ENCODE assay signal across 12 cellular contexts in the genomic region with DNA sequence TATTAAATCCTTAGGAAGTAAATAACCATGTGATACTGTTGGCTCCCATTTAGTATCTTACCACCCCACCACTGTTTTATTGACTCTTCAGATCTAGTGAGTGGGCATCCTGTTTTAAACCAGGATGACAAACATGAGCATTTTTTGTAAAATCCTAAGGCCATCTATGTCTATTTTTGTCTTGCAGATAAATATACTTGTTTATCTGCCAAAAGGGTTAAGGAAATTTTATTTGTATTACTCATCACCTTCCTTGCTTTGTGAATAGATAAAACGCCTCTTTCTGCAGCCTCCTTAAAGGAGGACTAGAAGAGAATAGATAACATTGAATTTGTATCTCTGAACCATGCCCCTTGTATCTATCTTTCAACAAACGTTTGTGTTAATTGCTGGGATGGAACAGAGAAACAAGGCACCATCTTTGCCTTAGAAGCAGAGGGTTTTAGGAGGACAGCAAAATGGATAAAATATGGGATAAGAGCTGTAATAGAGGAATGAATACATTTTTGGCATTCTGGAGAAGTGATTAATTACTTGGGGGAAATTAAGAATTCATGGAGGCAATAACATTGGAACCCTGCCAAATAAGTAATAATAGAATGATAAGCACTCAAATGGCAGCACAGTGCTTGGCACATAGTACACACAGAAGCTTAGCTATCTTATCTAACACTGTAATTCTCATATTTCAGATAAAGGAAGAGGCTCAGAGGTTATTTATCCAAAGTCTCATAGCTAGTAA. TPM values are rescaled to one million over a fixed set of nuclear protein-coding genes. Genes with fewer than 3 reads are reported as not detected.
A peak's percentile ranks its signal among the peaks of the same experiment; 100 is the strongest.
DNase-seq lines count a peak whose midpoint lies in the region; ATAC-seq and TF ChIP-seq lines count a peak whose summit lies in the region.
"Had no signal": no experiment of that assay in that cellular context is flagged by ENCODE, and none has a peak within 500 bp of the region (broad histone marks: within the 10 kb centered on the region; RNA-seq: fewer than 3 reads in every experiment).

No MANE protein-coding gene starts in this region.

- H2AFZ ChIP-seq in PC-9 (no peak overlapping the region), neural cell (ENCODE audit: low read depth, low read length) (no peak overlapping the region)

- H3K27me3 ChIP-seq in PC-9 (ENCODE audit: insufficient read depth, low read depth): no peaks in the 10 kb centered on the region
- no peaks in the 10 kb centered on the region for H3K27me3 ChIP-seq in endodermal cell (ENCODE audit: control insufficient read depth, insufficient read depth, low read length, poor library complexity, severe bottlenecking)
- no peaks in the 10 kb centered on the region for H3K27me3 ChIP-seq in neural cell (ENCODE audit: insufficient read depth, low read depth, low read length)
- H3K27me3 ChIP-seq in spleen (replicated peaks in 1 of 7): no peaks in the 10 kb centered on the region
- H3K27me3 ChIP-seq in colonic mucosa: no peaks in the 10 kb centered on the region
- H3K27me3 ChIP-seq: ovary had no signal

- H3K9me3 Mint-ChIP-seq in endodermal cell: no peaks in the 10 kb centered on the region

- H3K36me3 Mint-ChIP-seq in endodermal cell (ENCODE audit: low read depth): peaks cover 46% of the 10 kb centered on the region

- H3K36me3 ChIP-seq in PC-9 (ENCODE audit: low read depth) (no peaks in the 10 kb centered on the region; the same call in 1 of the 2 replicates), endodermal cell (ENCODE audit: control insufficient read depth, insufficient read depth, low read length) (peaks cover 75% of the 10 kb centered on the region), neural cell (ENCODE audit: insufficient read depth, low read length) (no peaks in the 10 kb centered on the region), spleen (peaks cover 0 to 88% (median 11%) of the 10 kb centered on the region in 6 donors), colonic mucosa (no peaks in the 10 kb centered on the region)
- H3K36me3 ChIP-seq: ovary had no signal

- DNase-seq in EH (ENCODE audit: low read depth) (peak; percentile 86), PC-9 (no peak), endodermal cell (no peak), spleen (no peak), hippocampal formation (lab: John Stamatoyannopoulos, UW) (no peak), colonic mucosa (no peak)
- DNase-seq: activated CD8-positive, alpha-beta T cell treated with anti-CD3 and anti-CD28 coated beads, Interleukin-2, amount 10 ng/mL, durations not matched to agents 7 days and 5 days; NCI-H1694 treated with DMSO at 0.1 percent for 48 hours; ovary had no signal

- H3K4me3 ChIP-seq in PC-9: no peak overlapping the region
- H3K4me3 ChIP-seq in endodermal cell (ENCODE audit: low read length): peak overlapping the region; percentile 23
- peak overlapping the region; percentile 43 for H3K4me3 ChIP-seq in neural cell (ENCODE audit: low read length)
- peak overlapping the region in 1 of 8 donors; percentile 12 for H3K4me3 ChIP-seq in spleen
- no peak overlapping the region for H3K4me3 ChIP-seq in colonic mucosa
- H3K4me3 ChIP-seq: ovary had no signal

- TF ChIP-seq CTCF in PC-9 (conservative IDR thresholded peaks at IDR 0.05) (no peak), endodermal cell (conservative IDR thresholded peaks at IDR 0.05) (no peak), neural cell (IDR thresholded peaks at IDR 0.05; ENCODE audit: poor library complexity, severe bottlenecking) (no peak), spleen (IDR thresholded peaks at IDR 0.05 in 8 of 11, conservative IDR thresholded peaks at IDR 0.05 in 3 of 11) (no peak), colonic mucosa (IDR thresholded peaks at IDR 0.05) (no peak)

- peaks cover 99% of the 10 kb centered on the region for H3K79me2 ChIP-seq in PC-9 (ENCODE audit: low read depth)
- H3K79me2 ChIP-seq in neural cell (replicated peaks; ENCODE audit: insufficient read depth, low read length): peaks cover 98% of the 10 kb centered on the region

- H3F3A ChIP-seq in PC-9 (ENCODE audit: insufficient read depth, low read depth) (peaks cover 10% of the 10 kb centered on the region; the same call in 1 of the 2 replicates), neural cell (ENCODE audit: insufficient read depth, low read length, poor library complexity, severe bottlenecking) (no peaks in the 10 kb centered on the region)

- peak overlapping the region; percentile 1 for H3K4me3 Mint-ChIP-seq in endodermal cell
- H3K4me3 Mint-ChIP-seq: activated CD8-positive, alpha-beta T cell treated with anti-CD3 and anti-CD28 coated beads, Interleukin-2, amount 10 ng/mL, durations not matched to agents 7 days and 5 days had no signal

- H3K9me2 ChIP-seq in PC-9 (ENCODE audit: insufficient read depth): no peaks in the 10 kb centered on the region
- H3K9me2 ChIP-seq in neural cell (ENCODE audit: insufficient read depth, low read length): no peaks in the 10 kb centered on the region

- no peak overlapping the region for H3K27ac Mint-ChIP-seq in endodermal cell
- H3K27ac Mint-ChIP-seq: activated CD8-positive, alpha-beta T cell treated with anti-CD3 and anti-CD28 coated beads, Interleukin-2, amount 10 ng/mL, durations not matched to agents 7 days and 5 days had no signal

- no peak for TF ChIP-seq EP300 in neural cell (conservative IDR thresholded peaks at IDR 0.05; ENCODE audit: poor library complexity, severe bottlenecking)

- H3K4me1 ChIP-seq in PC-9 (replicated peaks; ENCODE audit: insufficient read depth): peaks cover 15% of the 10 kb centered on the region
- H3K4me1 ChIP-seq in endodermal cell (ENCODE audit: control insufficient read depth, insufficient read depth, low read length): no peaks in the 10 kb centered on the region
- peaks cover 66 to 100% (median 99%) of the 10 kb centered on the region in 6 donors for H3K4me1 ChIP-seq in spleen
- H3K4me1 ChIP-seq in colonic mucosa: peaks cover 17% of the 10 kb centered on the region

- no peak for ATAC-seq in GM18502 (IDR thresholded peaks at IDR 0.05; ENCODE audit: poor library complexity, unreplicated experiment)
- ATAC-seq: activated CD8-positive, alpha-beta T cell treated with anti-CD3 and anti-CD28 coated beads, Interleukin-2, amount 10 ng/mL, durations not matched to agents 7 days and 5 days had no signal

- peaks cover 97% of the 10 kb centered on the region for H4K20me1 ChIP-seq in PC-9 (ENCODE audit: insufficient read depth)
- peaks cover 39% of the 10 kb centered on the region for H4K20me1 ChIP-seq in neural cell (ENCODE audit: insufficient read depth)

- H3K4me1 Mint-ChIP-seq in endodermal cell: peaks cover 24% of the 10 kb centered on the region

- TF ChIP-seq POLR2A in spleen (IDR thresholded peaks at IDR 0.05): no peak

- 33 to 50% methylated on average over 1 to 2 of the region's 2 CpGs for WGBS in endodermal cell (ENCODE audit: insufficient coverage in 1 of 2, insufficient read length in 1 of 2), 2 experiments
- 31 to 63% (median 50%) methylated on average over 2 of the region's 2 CpGs for WGBS in spleen, 5 donors

- no peaks in the 10 kb centered on the region for H3K27me3 Mint-ChIP-seq in endodermal cell (ENCODE audit: insufficient read depth)

- no peak overlapping the region for H3K9ac ChIP-seq in endodermal cell (ENCODE audit: extremely low read depth, low read length, poor library complexity, severe bottlenecking)
- no peak overlapping the region for H3K9ac ChIP-seq in neural cell (ENCODE audit: low read length)
- H3K9ac ChIP-seq in colonic mucosa (ENCODE audit: low read depth in 2 of 2, low read length in 2 of 2): no peak overlapping the region

- POLR2A ChIA-PET in PC-9 (lab: Charles Lee; ENCODE audit: unreplicated experiment): interaction anchor here (0.6 kb wide), 2 partner anchors 9 to 15 kb away, joined by 3 to 8 read pairs; a partner anchor contains a TSS

- intact Hi-C loops in PC-9 (cut with micrococcal nuclease; ENCODE audit: unreplicated experiment): no loop called here
- intact Hi-C loops in spleen (cut with DNase I; ENCODE audit: low total_unique reads): no loop called here
- intact Hi-C loops in colonic mucosa (cut with DNase I): no loop called here

- no TSS peak for BruUV-seq in PC-9 (replicated peaks; lab: Mats Ljungman, UMichigan)

- CTCF ChIA-PET in PC-9 (lab: Charles Lee): interaction anchor here (0.6 kb wide), 1 partner anchor 125 kb away, joined by 5 read pairs; no protein-coding TSS in a partner anchor

- no peaks in the 10 kb centered on the region for H3K9me3 ChIP-seq in PC-9 (ENCODE audit: insufficient read depth, low read depth)
- no peaks in the 10 kb centered on the region for H3K9me3 ChIP-seq in endodermal cell (ENCODE audit: control insufficient read depth, low read length)
- no peaks in the 10 kb centered on the region for H3K9me3 ChIP-seq in neural cell (ENCODE audit: low read length)
- H3K9me3 ChIP-seq in spleen: no peaks in the 10 kb centered on the region
- H3K9me3 ChIP-seq in colonic mucosa: no peaks in the 10 kb centered on the region
- H3K9me3 ChIP-seq: ovary had no signal

- no peak for TF ChIP-seq RAD21 in neural cell (conservative IDR thresholded peaks at IDR 0.05)

- peak overlapping the region; percentile 29 for H3K4me2 ChIP-seq in PC-9
- no peak overlapping the region for H3K4me2 ChIP-seq in neural cell (ENCODE audit: low read length)

- H3K27ac ChIP-seq in PC-9 (no peak overlapping the region), endodermal cell (ENCODE audit: low read depth, low read length) (no peak overlapping the region), neural cell (ENCODE audit: low read length) (no peak overlapping the region), spleen (peak overlapping the region in 2 of 8 donors; percentile 0 to 9), colonic mucosa (no peak overlapping the region)
- H3K27ac ChIP-seq: HL-60, ovary had no signal

TF ChIP-seq in neural cell, 6 proteins besides CTCF, POLR2A, EP300 and RAD21 (continues in another document):
- TF ChIP-seq MXI1 (conservative IDR thresholded peaks at IDR 0.05; ENCODE audit: poor library complexity, severe bottlenecking) (no peak), EZH2 (IDR thresholded peaks at IDR 0.05; ENCODE audit: borderline replicate concordance, insufficient read depth, low read length, poor library complexity, severe bottlenecking) (no peak), SMC3 (conservative IDR thresholded peaks at IDR 0.05; ENCODE audit: poor library complexity) (no peak)

RNA-seq across cellular contexts. Expression of a gene that starts 14.7 kb away (rescaled TPM):
- 46.4 and 63.4 TPM in 2 replicates for total RNA-seq in PC-9 (2021)
- total RNA-seq in endodermal cell: 100 to 1,000 TPM; 113 to 116 TPM
- polyA plus RNA-seq in endodermal cell (2013, experiment 1 of 2): 96.2 TPM
- 89.3 TPM for polyA plus RNA-seq in endodermal cell (2013, experiment 2 of 2)
- 78.4 and 90.2 TPM in 2 replicates for polyA plus RNA-seq in neural cell
- polyA minus RNA-seq in neural cell: 158 and 162 TPM in 2 replicates
- 10 to 100 TPM; 52.7 to 67.5 (median 58.0) TPM for total RNA-seq in spleen
- 10 to 100 TPM; 31.4 to 40.1 (median 31.6) TPM for polyA plus RNA-seq in spleen
- 10 to 100 TPM; 59.0 to 71.7 TPM for total RNA-seq in colonic mucosa

Comparison
In these comparisons a context has a peak if more than half of its experiments do, and no peak if none do; other contexts are left out.
1. H3K4me3 ChIP-seq: peak in endodermal cell (single experiment) and neural cell (single experiment); none in PC-9 (single experiment) and colonic mucosa (single experiment).